ENCODE assay signal across 25 cellular contexts in genomic region chr6:98239057-98239456, GRCh38.
DNase-seq lines count a peak whose midpoint lies in the region; ATAC-seq, FAIRE-seq and TF ChIP-seq lines count a peak whose summit lies in the region.
"Had no signal": no experiment of that assay in that cellular context is flagged by ENCODE, and none has a peak within 500 bp of the region (broad histone marks: within the 10 kb centered on the region; RNA-seq: fewer than 3 reads in every experiment).

No MANE protein-coding gene starts in this region.

- no peaks in the 10 kb centered on the region for H3K27me3 Mint-ChIP-seq in nephron progenitor cell (ENCODE audit: low read depth, poor library complexity)
- H3K27me3 Mint-ChIP-seq: CD4-positive, alpha-beta T cell had no signal

- POLR2A ChIA-PET in HepG2 (lab: Yijun Ruan, JAX): no interaction called here
- POLR2A ChIA-PET in K562 (lab: Yijun Ruan, JAX): no interaction called here

- TF ChIP-seq POLR2A in HepG2 (IDR thresholded peaks at IDR 0.05; ENCODE audit: insufficient read depth in 1 of 2, low read depth in 2 of 2, low read length in 2 of 2) (no peak), right lobe of liver (IDR thresholded peaks at IDR 0.05) (no peak), K562 (conservative IDR thresholded peaks at IDR 0.05) (no peak), heart left ventricle (IDR thresholded peaks at IDR 0.05) (no peak)

- in situ Hi-C loops in HepG2 (cut with HindIII; ENCODE audit: extremely low pct_ligation_motif_present, low pct_unique_long_range_greater_than_20kb): no loop called here
- in situ Hi-C loops in K562 (cut with MboI): no loop called here

- no peak for TF ChIP-seq EP300 in HepG2 (IDR thresholded peaks at IDR 0.05; ENCODE audit: low read depth in 2 of 2, low read length in 2 of 2)
- TF ChIP-seq EP300 in HepG2 (CRISPR knock-in tag; IDR thresholded peaks at IDR 0.05; ENCODE audit: borderline replicate concordance): no peak
- no peak for TF ChIP-seq EP300 in K562 (IDR thresholded peaks at IDR 0.05; ENCODE audit: low read length)

- FAIRE-seq in HepG2 (lab: Jason Lieb, UNC): no peak
- no peak for FAIRE-seq in K562 (lab: Jason Lieb, UNC)
- FAIRE-seq: A549, G401.6, GM19239, H54 had no signal

- peaks cover 16% of the 10 kb centered on the region for H3K9me3 Mint-ChIP-seq in nephron progenitor cell

- H4K20me1 ChIP-seq in HepG2 (ENCODE audit: insufficient read depth, low read length): no peaks in the 10 kb centered on the region
- no peaks in the 10 kb centered on the region for H4K20me1 ChIP-seq in K562 (replicated peaks; ENCODE audit: control insufficient read depth, insufficient read depth, low read length)
- H4K20me1 ChIP-seq: BLaER1 treated with 17β-estradiol and CSF1 and Interleukin-3, amounts not matched to agents 10 nM and 100 nM had no signal

- TF ChIP-seq CTCF in HepG2 (CRISPR knock-in tag; IDR thresholded peaks at IDR 0.05) (no peak), right lobe of liver (IDR thresholded peaks at IDR 0.05) (no peak), K562 (IDR thresholded peaks at IDR 0.05 in 2 of 3, conservative IDR thresholded peaks at IDR 0.05 in 1 of 3; ENCODE audit: insufficient read depth in 2 of 3, low read depth in 1 of 3, low read length in 3 of 3) (no peak), nephron progenitor cell (IDR thresholded peaks at IDR 0.05) (no peak), heart left ventricle (IDR thresholded peaks at IDR 0.05) (no peak), left lung (IDR thresholded peaks at IDR 0.05) (no peak)

- H3K27me3 ChIP-seq in HepG2 (ENCODE audit: control insufficient read depth in 1 of 2, insufficient read depth in 2 of 2, low read length in 2 of 2): no peaks in the 10 kb centered on the region
- H3K27me3 ChIP-seq in right lobe of liver: no peaks in the 10 kb centered on the region
- no peaks in the 10 kb centered on the region for H3K27me3 ChIP-seq in K562 (ENCODE audit: control insufficient read depth in 2 of 2, insufficient read depth in 2 of 2, low read length in 2 of 2)
- H3K27me3 ChIP-seq in heart left ventricle: no peaks in the 10 kb centered on the region
- H3K27me3 ChIP-seq in left lung: no peaks in the 10 kb centered on the region
- H3K27me3 ChIP-seq: BE2C; BLaER1 treated with 17β-estradiol and CSF1 and Interleukin-3, amounts not matched to agents 10 nM and 100 nM had no signal

- H3K9me3 ChIP-seq in HepG2 (ENCODE audit: low read length) (no peaks in the 10 kb centered on the region), right lobe of liver (no peaks in the 10 kb centered on the region), K562 (replicated peaks; ENCODE audit: control insufficient read depth, insufficient read depth, low read depth, low read length) (no peaks in the 10 kb centered on the region; the same call in 1 of the 2 replicates), heart left ventricle (peaks cover 0 to 8% (median 0%) of the 10 kb centered on the region in 12 donors), left lung (peaks cover 0 to 13% of the 10 kb centered on the region in 2 donors)
- H3K9me3 ChIP-seq: A549; BE2C; BLaER1 treated with 17β-estradiol and CSF1 and Interleukin-3, amounts not matched to agents 10 nM and 100 nM; HAP-1 had no signal

- H3K27ac ChIP-seq in HepG2 (ENCODE audit: extremely low read length, insufficient read depth, low read length): no peak overlapping the region
- H3K27ac ChIP-seq in right lobe of liver: no peak overlapping the region
- H3K27ac ChIP-seq in K562 (ENCODE audit: extremely low read depth, low read depth, low read length): no peak overlapping the region
- H3K27ac ChIP-seq in heart left ventricle: no peak overlapping the region
- no peak overlapping the region for H3K27ac ChIP-seq in left lung
- H3K27ac ChIP-seq: A549; BLaER1 treated with 17β-estradiol and CSF1 and Interleukin-3, amounts not matched to agents 10 nM and 100 nM; GM23248 had no signal

- H3K4me2 ChIP-seq in HepG2 (ENCODE audit: low read depth, low read length): no peak overlapping the region
- H3K4me2 ChIP-seq in K562 (ENCODE audit: insufficient read depth, low read length): no peak overlapping the region
- H3K4me2 ChIP-seq: A549; BLaER1 treated with 17β-estradiol and CSF1 and Interleukin-3, amounts not matched to agents 10 nM and 100 nM had no signal

- no peak for DNase-seq in HepG2 (ENCODE audit: low spot score)
- no peak for DNase-seq in right lobe of liver
- DNase-seq in K562 (ENCODE audit: extremely low read depth in 1 of 4, low spot score in 3 of 4): no peak
- no peak for DNase-seq in nephron progenitor cell
- DNase-seq in heart left ventricle: no peak
- no peak for DNase-seq in left lung
- DNase-seq: 8988T; ACHN; AML-193; BE2C; Calu3; CD4-positive, alpha-beta T cell; CD8-positive, alpha-beta memory T cell; COR-L47; DMS53; DND-41; GM23248; HFFc6 had no signal

- peak overlapping the region; percentile 9 for H3K27ac Mint-ChIP-seq in nephron progenitor cell
- H3K27ac Mint-ChIP-seq: CD14-positive monocyte; CD4-positive, alpha-beta T cell; CD8-positive, alpha-beta memory T cell; HFFc6 had no signal

- H3K9ac ChIP-seq in HepG2 (ENCODE audit: insufficient read depth, low read depth, low read length) (no peak overlapping the region), K562 (ENCODE audit: insufficient read depth in 1 of 2, low read depth in 2 of 2, low read length in 2 of 2) (no peak overlapping the region)
- H3K9ac ChIP-seq: BLaER1 treated with 17β-estradiol and CSF1 and Interleukin-3, amounts not matched to agents 10 nM and 100 nM; GM23248 had no signal

- peaks cover 5% of the 10 kb centered on the region for H3K36me3 Mint-ChIP-seq in nephron progenitor cell (ENCODE audit: low read depth)
- H3K36me3 Mint-ChIP-seq: CD14-positive monocyte; CD8-positive, alpha-beta memory T cell had no signal

- no peak overlapping the region for H2AFZ ChIP-seq in HepG2 (ENCODE audit: low read length)
- no peak overlapping the region for H2AFZ ChIP-seq in K562 (ENCODE audit: low read depth, low read length)
- H2AFZ ChIP-seq: GM23248 had no signal

- CTCF ChIA-PET in HepG2 (lab: Yijun Ruan, JAX; ENCODE audit: low intra/inter-chr PET ratio, low total read pairs): no interaction called here
- CTCF ChIA-PET in K562 (lab: Yijun Ruan, JAX; ENCODE audit: low intra/inter-chr PET ratio): no interaction called here

- no peaks in the 10 kb centered on the region for H3K79me2 ChIP-seq in HepG2 (ENCODE audit: insufficient read depth, low read length)
- no peaks in the 10 kb centered on the region for H3K79me2 ChIP-seq in K562 (ENCODE audit: control insufficient read depth, insufficient read depth, low read length)

- WGBS in HepG2 (ENCODE audit: low lambda C conversion rate): under 1% methylated on average over 3 of the region's 3 CpGs
- WGBS in right lobe of liver (ENCODE audit: insufficient coverage, low coverage, low lambda C conversion rate, missing lambda C conversion rate): 6% methylated on average over 3 of the region's 3 CpGs
- WGBS in K562 (ENCODE audit: insufficient coverage, low coverage, missing lambda C conversion rate): 0% methylated on average over 3 of the region's 3 CpGs
- WGBS in heart left ventricle, 4 donors: 53 to 65% (median 56%) methylated on average over 3 of the region's 3 CpGs

- H3K4me1 ChIP-seq in HepG2 (ENCODE audit: insufficient read depth, low read length) (no peaks in the 10 kb centered on the region), right lobe of liver (no peaks in the 10 kb centered on the region), K562 (replicated peaks in 1 of 2; ENCODE audit: control insufficient read depth in 2 of 2, insufficient read depth in 2 of 2, low read length in 2 of 2) (no peaks in the 10 kb centered on the region), heart left ventricle (no peaks in the 10 kb centered on the region), left lung (no peaks in the 10 kb centered on the region)
- H3K4me1 ChIP-seq: A549, BE2C, HAP-1 had no signal

- H3K4me1 Mint-ChIP-seq in nephron progenitor cell: peaks cover 12% of the 10 kb centered on the region
- H3K4me1 Mint-ChIP-seq: CD14-positive monocyte; CD8-positive, alpha-beta memory T cell had no signal

- H3K36me3 ChIP-seq in HepG2 (replicated peaks in 1 of 2; ENCODE audit: control insufficient read depth in 1 of 2, insufficient read depth in 2 of 2, low read length in 2 of 2) (no peaks in the 10 kb centered on the region), right lobe of liver (no peaks in the 10 kb centered on the region), K562 (ENCODE audit: control insufficient read depth, insufficient read depth, low read length) (no peaks in the 10 kb centered on the region), heart left ventricle (no peaks in the 10 kb centered on the region), left lung (no peaks in the 10 kb centered on the region)
- H3K36me3 ChIP-seq: BE2C; BLaER1 treated with 17β-estradiol and CSF1 and Interleukin-3, amounts not matched to agents 10 nM and 100 nM; HAP-1 had no signal

- ATAC-seq in HepG2 (no peak), right lobe of liver (no peak), K562 (no peak), heart left ventricle (no peak), left lung (no peak)
- ATAC-seq: A549 had no signal

- TF ChIP-seq RAD21 in HepG2 (CRISPR knock-in tag; IDR thresholded peaks at IDR 0.05) (no peak), K562 (CRISPR knock-in tag; conservative IDR thresholded peaks at IDR 0.05 in 1 of 2, IDR thresholded peaks at IDR 0.05 in 1 of 2) (no peak)

- no peak overlapping the region for H3K4me3 Mint-ChIP-seq in nephron progenitor cell
- H3K4me3 Mint-ChIP-seq: CD14-positive monocyte; CD4-positive, alpha-beta T cell; CD8-positive, alpha-beta memory T cell; HFFc6 had no signal

- H3K9me1 ChIP-seq in K562 (ENCODE audit: control insufficient read depth, insufficient read depth, low read length): no peaks in the 10 kb centered on the region

- H3K4me3 ChIP-seq in HepG2 (replicated peaks in 1 of 3; ENCODE audit: insufficient read depth in 1 of 3, low read depth in 2 of 3, low read length in 3 of 3) (no peak overlapping the region), right lobe of liver (no peak overlapping the region), K562 (no peak overlapping the region), heart left ventricle (no peak overlapping the region), left lung (no peak overlapping the region)
- H3K4me3 ChIP-seq: A549; BLaER1 treated with 17β-estradiol and CSF1 and Interleukin-3, amounts not matched to agents 10 nM and 100 nM; GM23248; HAP-1 had no signal

- no TSS peak for BruUV-seq in HepG2 (replicated peaks; lab: Mats Ljungman, UMichigan)
- no TSS peak for BruUV-seq in K562 (replicated peaks; lab: Mats Ljungman, UMichigan)

- intact Hi-C loops in HepG2 (cut with micrococcal nuclease; ENCODE audit: unreplicated experiment) (no loop called here), right lobe of liver (cut with DNase I) (no loop called here), K562 (cut with micrococcal nuclease) (no loop called here), heart left ventricle (cut with DNase I) (no loop called here), left lung (cut with DNase I) (no loop called here)

TF ChIP-seq in HepG2, 621 proteins besides CTCF, POLR2A, EP300 and RAD21 (continues in another document):
- TF ChIP-seq XRCC5 (optimal IDR thresholded peaks at IDR 0.05; ENCODE audit: low read length) (no peak), RAD51 (IDR thresholded peaks at IDR 0.05; ENCODE audit: borderline replicate concordance) (peak; percentile 57; the same call in 1 of the 2 replicates)

TF ChIP-seq in K562, 482 proteins besides CTCF, POLR2A, EP300 and RAD21 (continues in another document):
- no peak for TF ChIP-seq ZKSCAN1 (IDR thresholded peaks at IDR 0.05; ENCODE audit: low read depth, low read length)
- TF ChIP-seq MYNN (IDR thresholded peaks at IDR 0.05): no peak
- TF ChIP-seq MYNN (CRISPR knock-in tag; IDR thresholded peaks at IDR 0.05): no peak

Comparison
In these comparisons a context has a peak if more than half of its experiments do, and no peak if none do; other contexts are left out.
1. Of the 241 proteins assayed by ChIP-seq in both HepG2 and K562: peak only in HepG2: RAD51; only in K562: TFE3; in both: none; in neither: 238; mixed calls (peak in some experiments, not most) for 1.